In the genomic region with DNA sequence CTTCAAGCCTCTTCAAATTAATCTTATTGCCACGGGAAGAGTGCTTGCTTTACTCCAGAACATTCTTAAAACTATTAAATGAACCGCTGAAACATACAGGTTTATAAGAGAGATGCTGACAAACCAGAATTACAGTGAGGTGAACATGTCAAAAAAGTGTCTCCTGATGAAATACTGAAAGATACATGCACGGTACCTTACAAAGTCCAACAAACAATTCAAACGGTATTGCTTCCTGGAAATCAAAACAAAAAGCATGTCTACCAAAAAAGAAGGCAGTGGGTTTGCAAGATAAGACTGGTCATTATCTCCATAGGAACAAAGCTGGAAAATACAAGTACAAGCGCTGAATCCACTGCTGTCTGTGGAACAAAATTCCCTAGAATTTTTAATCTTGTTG, we compare ENCODE assay signal across 29 cellular contexts.
"Had no signal": no experiment of that assay in that cellular context is flagged by ENCODE, and none has a peak within 500 bp of the region (broad histone marks: within the 10 kb centered on the region; RNA-seq: fewer than 3 reads in every experiment).

No MANE protein-coding gene starts in this region.

- H3K4me1 Mint-ChIP-seq: activated CD4-positive, alpha-beta memory T cell treated with anti-CD3 and anti-CD28 coated beads, Interleukin-2, amount 10 ng/mL, durations not matched to agents 7 days and 5 days; activated CD4-positive, alpha-beta T cell treated with anti-CD3 and anti-CD28 coated beads, Interleukin-2, amount 10 ng/mL, durations not matched to agents 7 days and 5 days; activated naive CD4-positive, alpha-beta T cell treated with anti-CD3 and anti-CD28 coated beads, Interleukin-2, amount 10 ng/mL, durations not matched to agents 7 days and 5 days; activated naive CD8-positive, alpha-beta T cell treated with anti-CD3 and anti-CD28 coated beads, Interleukin-2, amount 10 ng/mL, durations not matched to agents 7 days and 5 days; T-helper 17 cell had no signal

- H3K9me3 Mint-ChIP-seq: activated CD4-positive, alpha-beta memory T cell treated with anti-CD3 and anti-CD28 coated beads, Interleukin-2, amount 10 ng/mL, durations not matched to agents 7 days and 5 days; activated CD4-positive, alpha-beta T cell treated with anti-CD3 and anti-CD28 coated beads, Interleukin-2, amount 10 ng/mL, durations not matched to agents 7 days and 5 days; activated naive CD4-positive, alpha-beta T cell treated with anti-CD3 and anti-CD28 coated beads, Interleukin-2, amount 10 ng/mL, durations not matched to agents 7 days and 5 days; activated naive CD4-positive, alpha-beta T cell treated with anti-CD3 and anti-CD28 coated beads, Interleukin-2, amount 50 U/mL, for 72 hours; activated naive CD8-positive, alpha-beta T cell treated with anti-CD3 and anti-CD28 coated beads, Interleukin-2, amount 10 ng/mL, durations not matched to agents 7 days and 5 days; activated T-cell treated with anti-CD3 and anti-CD28 coated beads, Interleukin-2, amount 50 U/mL, for 24 hours; activated T-cell treated with anti-CD3 and anti-CD28 coated beads, Interleukin-2, amount 50 U/mL, for 72 hours; brain; T-helper 2 cell treated with Interferon-gamma antibody and Interleukin-4, amounts not matched to agents 5 μg/mL and 100 μg/mL, for 36 hours; WTC11 had no signal

- H3K4me3 Mint-ChIP-seq: activated CD4-positive, alpha-beta memory T cell treated with anti-CD3 and anti-CD28 coated beads, Interleukin-2, amount 10 ng/mL, durations not matched to agents 7 days and 5 days; activated CD4-positive, alpha-beta T cell treated with anti-CD3 and anti-CD28 coated beads, Interleukin-2, amount 10 ng/mL, durations not matched to agents 7 days and 5 days; activated naive CD4-positive, alpha-beta T cell treated with anti-CD3 and anti-CD28 coated beads, Interleukin-2, amount 10 ng/mL, durations not matched to agents 7 days and 5 days; activated naive CD8-positive, alpha-beta T cell treated with anti-CD3 and anti-CD28 coated beads, Interleukin-2, amount 10 ng/mL, durations not matched to agents 7 days and 5 days; activated T-cell treated with anti-CD3 and anti-CD28 coated beads, Interleukin-2, amount 50 U/mL, for 24 hours; activated T-cell treated with anti-CD3 and anti-CD28 coated beads, Interleukin-2, amount 50 U/mL, for 72 hours; brain; T-helper 17 cell; T-helper 2 cell treated with Interferon-gamma antibody and Interleukin-4, amounts not matched to agents 5 μg/mL and 100 μg/mL, for 36 hours; WTC11 had no signal

- H3K27me3 Mint-ChIP-seq: activated CD4-positive, alpha-beta memory T cell treated with anti-CD3 and anti-CD28 coated beads, Interleukin-2, amount 10 ng/mL, durations not matched to agents 7 days and 5 days; activated naive CD4-positive, alpha-beta T cell treated with anti-CD3 and anti-CD28 coated beads, Interleukin-2, amount 10 ng/mL, durations not matched to agents 7 days and 5 days; brain had no signal

- H3K27ac Mint-ChIP-seq: activated CD4-positive, alpha-beta memory T cell treated with anti-CD3 and anti-CD28 coated beads, Interleukin-2, amount 10 ng/mL, durations not matched to agents 7 days and 5 days; activated CD4-positive, alpha-beta T cell treated with anti-CD3 and anti-CD28 coated beads, Interleukin-2, amount 10 ng/mL, durations not matched to agents 7 days and 5 days; activated naive CD4-positive, alpha-beta T cell treated with anti-CD3 and anti-CD28 coated beads, Interleukin-2, amount 10 ng/mL, durations not matched to agents 7 days and 5 days; activated naive CD4-positive, alpha-beta T cell treated with anti-CD3 and anti-CD28 coated beads, Interleukin-2, amount 50 U/mL, for 72 hours; activated naive CD8-positive, alpha-beta T cell treated with anti-CD3 and anti-CD28 coated beads, Interleukin-2, amount 10 ng/mL, durations not matched to agents 7 days and 5 days; activated T-cell treated with anti-CD3 and anti-CD28 coated beads, Interleukin-2, amount 50 U/mL, for 24 hours; activated T-cell treated with anti-CD3 and anti-CD28 coated beads, Interleukin-2, amount 50 U/mL, for 72 hours; T-helper 17 cell; T-helper 2 cell treated with Interferon-gamma antibody and Interleukin-4, amounts not matched to agents 5 μg/mL and 100 μg/mL, for 36 hours; WTC11 had no signal

- FAIRE-seq: endometrium, frontal cortex had no signal

- ATAC-seq: activated naive CD4-positive, alpha-beta T cell treated with anti-CD3 and anti-CD28 coated beads, Interleukin-2, amount 50 U/mL, for 72 hours; activated T-cell treated with anti-CD3 and anti-CD28 coated beads, Interleukin-2, amount 50 U/mL, for 72 hours; esophagus mucosa; T-helper 17 cell; WTC11 had no signal

- H3K36me3 Mint-ChIP-seq: activated naive CD4-positive, alpha-beta T cell treated with anti-CD3 and anti-CD28 coated beads, Interleukin-2, amount 10 ng/mL, durations not matched to agents 7 days and 5 days; activated naive CD4-positive, alpha-beta T cell treated with anti-CD3 and anti-CD28 coated beads, Interleukin-2, amount 50 U/mL, for 72 hours; activated naive CD8-positive, alpha-beta T cell treated with anti-CD3 and anti-CD28 coated beads, Interleukin-2, amount 10 ng/mL, durations not matched to agents 7 days and 5 days; brain; WTC11 had no signal

- DNase-seq: activated CD4-positive, alpha-beta memory T cell treated with anti-CD3 and anti-CD28 coated beads, Interleukin-2, amount 10 ng/mL, durations not matched to agents 7 days and 5 days; activated CD4-positive, alpha-beta T cell treated with anti-CD3 and anti-CD28 coated beads for 1 hour; activated CD4-positive, alpha-beta T cell treated with anti-CD3 and anti-CD28 coated beads for 4 hours; activated CD4-positive, alpha-beta T cell treated with anti-CD3 and anti-CD28 coated beads, Interleukin-2, amount 10 ng/mL, durations not matched to agents 7 days and 5 days; activated CD4-positive, alpha-beta T cell treated with anti-CD3 and anti-CD28 coated beads, Interleukin-2, amount 50 U/mL, for 4 hours; activated CD8-positive, alpha-beta memory T cell treated with anti-CD3 and anti-CD28 coated beads, Interleukin-2, amount 50 U/mL, for 48 hours; activated gamma-delta T cell; activated naive CD4-positive, alpha-beta T cell; activated naive CD4-positive, alpha-beta T cell treated with anti-CD3 and anti-CD28 coated beads, Interleukin-2, amount 10 ng/mL, durations not matched to agents 7 days and 5 days; activated naive CD8-positive, alpha-beta T cell treated with anti-CD3 and anti-CD28 coated beads, Interleukin-2, amount 10 ng/mL, durations not matched to agents 7 days and 5 days; activated T-cell treated with anti-CD3 and anti-CD28 coated beads for 4 hours; activated T-cell treated with anti-CD3 and anti-CD28 coated beads, Interleukin-2, amount 50 U/mL, for 24 hours; activated T-cell treated with anti-CD3 and anti-CD28 coated beads, Interleukin-2, amount 50 U/mL, for 72 hours; central memory CD4-positive, alpha-beta T cell; cerebellar nuclear complex; colonic mucosa; effector CD8-positive, alpha-beta T cell; foreskin fibroblast; head of caudate nucleus; T-helper 1 cell; T-helper 17 cell; T1000 had no signal
